16 cellular contexts compared by ENCODE assay signal in genomic region chr13:110257408-110257807, GRCh38. TPM values are rescaled to one million over a fixed set of nuclear protein-coding genes. Genes with fewer than 3 reads are reported as not detected.
"Had no signal": no experiment of that assay in that cellular context is flagged by ENCODE, and none has a peak within 500 bp of the region (broad histone marks: within the 10 kb centered on the region; RNA-seq: fewer than 3 reads in every experiment).

No MANE protein-coding gene starts in this region.

- DNase-seq: activated CD4-positive, alpha-beta T cell treated with anti-CD3 and anti-CD28 coated beads for 1 hour; activated CD4-positive, alpha-beta T cell treated with anti-CD3 and anti-CD28 coated beads, Interleukin-2, amount 50 U/mL, for 48 hours; activated CD8-positive, alpha-beta memory T cell treated with anti-CD3 and anti-CD28 coated beads, Interleukin-2, amount 50 U/mL, for 4 hours; activated gamma-delta T cell treated with Interleukin-2 at 50 U/mL for 16 hours; activated T-cell treated with anti-CD3 and anti-CD28 coated beads, Interleukin-2, amount 50 U/mL, for 72 hours; caudate nucleus; foreskin fibroblast; heart left ventricle; left lung; mesendoderm; retina; T-helper 9 cell; trophoblast cell had no signal

- ATAC-seq: activated T-cell treated with anti-CD3 and anti-CD28 coated beads, Interleukin-2, amount 50 U/mL, for 72 hours; esophagus mucosa; heart left ventricle; left lung had no signal

- H3K27ac ChIP-seq: parathyroid adenoma had no signal

- H3K36me3 ChIP-seq: left lung had no signal

- H3K9me3 ChIP-seq: heart left ventricle, left lung had no signal

- H3K27me3 ChIP-seq: heart left ventricle, left lung had no signal

- H3K9ac ChIP-seq: parathyroid adenoma had no signal

- H3K4me1 ChIP-seq: parathyroid adenoma had no signal

- H3K4me3 ChIP-seq: heart left ventricle, left lung, skin epidermis had no signal

RNA-seq across cellular contexts. Expression of gene COL4A2, which starts 49.7 kb away (rescaled TPM):
- total RNA-seq: activated T-cell treated with anti-CD3 and anti-CD28 coated beads, Interleukin-2, amount 50 U/mL, for 72 hours had no signal
